8 cellular contexts compared by ENCODE assay signal in genomic region chr2:203327582-203327917, GRCh38. TPM values are rescaled to one million over a fixed set of nuclear protein-coding genes. Genes with fewer than 3 reads are reported as not detected.
DNase-seq lines count a peak whose midpoint lies in the region; TF ChIP-seq lines count a peak whose summit lies in the region.

No MANE protein-coding gene starts in this region.

- H3K4me1 ChIP-seq in ES-I3 (ENCODE audit: insufficient read depth, low read length) (peaks cover 5% of the 10 kb centered on the region; the same call in 1 of the 2 replicates), iPS-15b (ENCODE audit: control insufficient read depth, insufficient read depth, low read length) (peaks cover 12% of the 10 kb centered on the region), stomach smooth muscle (ENCODE audit: control insufficient read depth, insufficient read depth, low read length) (peaks cover 5% of the 10 kb centered on the region)

- H3K27ac ChIP-seq in HL-60 (replicated peaks) (no peak overlapping the region), stomach smooth muscle (ENCODE audit: low read length) (peak overlapping the region; percentile 64)

- peak overlapping the region; percentile 97 for H3K4me3 ChIP-seq in HL-60 (replicated peaks; ENCODE audit: insufficient read depth, low read length)
- H3K4me3 ChIP-seq in iPS-15b (ENCODE audit: low read depth, low read length) = peak overlapping the region; percentile 82
- H3K4me3 ChIP-seq in stomach smooth muscle (ENCODE audit: low read length in 2 of 2) = peak overlapping the region; percentile 89 to 94

- H3K27me3 ChIP-seq in HL-60 (ENCODE audit: insufficient read depth, poor library complexity, severe bottlenecking) (peaks cover 4% of the 10 kb centered on the region), iPS-15b (ENCODE audit: control insufficient read depth, insufficient read depth, low read length) (no peaks in the 10 kb centered on the region), stomach smooth muscle (ENCODE audit: control insufficient read depth in 1 of 2, insufficient read depth in 2 of 2, low read length in 2 of 2) (no peaks in the 10 kb centered on the region)

- H3K9me3 ChIP-seq in ES-I3 (ENCODE audit: control insufficient read depth, insufficient read depth, low read length) = no peaks in the 10 kb centered on the region
- no peaks in the 10 kb centered on the region for H3K9me3 ChIP-seq in iPS-15b (ENCODE audit: control insufficient read depth, insufficient read depth, low read length)
- no peaks in the 10 kb centered on the region for H3K9me3 ChIP-seq in stomach smooth muscle (ENCODE audit: control insufficient read depth in 2 of 2, low read length in 2 of 2)

- H3K27ac Mint-ChIP-seq in activated naive CD8-positive, alpha-beta T cell treated with anti-CD3 and anti-CD28 coated beads for 36 hours = peak overlapping the region; percentile 81

- no peaks in the 10 kb centered on the region for H3K9me3 Mint-ChIP-seq in activated naive CD8-positive, alpha-beta T cell treated with anti-CD3 and anti-CD28 coated beads for 36 hours

- H3K27me3 Mint-ChIP-seq in activated naive CD8-positive, alpha-beta T cell treated with anti-CD3 and anti-CD28 coated beads for 36 hours = no peaks in the 10 kb centered on the region

- peaks cover 21% of the 10 kb centered on the region for H3K4me1 Mint-ChIP-seq in activated naive CD8-positive, alpha-beta T cell treated with anti-CD3 and anti-CD28 coated beads for 36 hours

- H3K36me3 ChIP-seq in ES-I3 (ENCODE audit: insufficient read depth, low read length) (no peaks in the 10 kb centered on the region), iPS-15b (ENCODE audit: control insufficient read depth, insufficient read depth, low read length) (no peaks in the 10 kb centered on the region), stomach smooth muscle (ENCODE audit: control insufficient read depth in 2 of 2, insufficient read depth in 2 of 2, low read length in 2 of 2) (no peaks in the 10 kb centered on the region)

- H3K9ac ChIP-seq in ES-I3 (ENCODE audit: low read depth, low read length) (peak overlapping the region; percentile 85), iPS-15b (ENCODE audit: low read depth, low read length) (peak overlapping the region; percentile 84), stomach smooth muscle (ENCODE audit: low read length in 2 of 2) (peak overlapping the region; percentile 85 to 87)

- no peaks in the 10 kb centered on the region for H3K36me3 Mint-ChIP-seq in activated naive CD8-positive, alpha-beta T cell treated with anti-CD3 and anti-CD28 coated beads for 36 hours

- H3K4me3 Mint-ChIP-seq in activated naive CD8-positive, alpha-beta T cell treated with anti-CD3 and anti-CD28 coated beads for 36 hours = peak overlapping the region; percentile 97

- DNase-seq in HL-60 (ENCODE audit: low read depth in 1 of 2, low spot score in 1 of 2) (no peak), ureter (ENCODE audit: low spot score) (no peak), kidney glomerular epithelial cell (lab: John Stamatoyannopoulos, UW) (no peak), mucosa of gallbladder (ENCODE audit: low spot score) (no peak)
- peak; percentile 4 for DNase-seq in activated naive CD8-positive, alpha-beta T cell treated with anti-CD3 and anti-CD28 coated beads for 36 hours

- TF ChIP-seq CTCF in HL-60 (IDR thresholded peaks at IDR 0.05; ENCODE audit: insufficient read depth, low read length) = no peak

RNA-seq across cellular contexts. Expression of gene ABI2, which starts 0.6 kb away (rescaled TPM):
- 10 to 100 TPM; 36.3 to 39.1 TPM for total RNA-seq in activated naive CD8-positive, alpha-beta T cell treated with anti-CD3 and anti-CD28 coated beads for 36 hours
- total RNA-seq in ureter = 60.2 TPM
- total RNA-seq in mucosa of gallbladder = 64.8 TPM
